ENCODE assay signal across 14 cellular contexts in the genomic region with DNA sequence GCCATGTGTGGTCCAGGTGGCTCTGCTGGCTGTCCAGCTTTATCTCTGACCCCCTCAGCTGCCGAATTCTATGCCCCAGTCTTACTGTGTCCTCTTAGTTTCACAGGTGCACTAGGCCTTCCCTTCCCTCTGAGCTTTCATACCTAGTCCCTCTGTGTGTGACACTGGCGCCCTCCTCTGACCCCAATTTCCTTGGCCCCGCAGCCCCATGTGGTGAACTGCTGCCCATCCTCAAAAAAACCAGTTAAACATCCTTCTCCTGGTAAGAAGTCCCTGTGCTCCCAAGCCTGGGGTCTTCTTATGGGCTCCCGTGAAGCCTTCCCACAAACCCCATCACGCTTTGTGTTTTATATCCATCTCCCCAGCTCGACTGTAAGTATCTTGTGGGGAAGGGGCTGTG.
DNase-seq lines count a peak whose midpoint lies in the region; ATAC-seq and TF ChIP-seq lines count a peak whose summit lies in the region.
"Had no signal": no experiment of that assay in that cellular context is flagged by ENCODE, and none has a peak within 500 bp of the region (broad histone marks: within the 10 kb centered on the region; RNA-seq: fewer than 3 reads in every experiment).

No MANE protein-coding gene starts in this region.

- POLR2A ChIA-PET in OCI-LY7 (lab: Charles Lee) = no interaction called here

- H3K36me3 ChIP-seq in right atrium auricular region (no peaks in the 10 kb centered on the region), OCI-LY7 (ENCODE audit: insufficient read depth, low read length) (no peaks in the 10 kb centered on the region)
- H3K36me3 ChIP-seq: BLaER1 treated with 17β-estradiol and CSF1 and Interleukin-3, amounts not matched to agents 10 nM and 100 nM had no signal

- no peak for ATAC-seq in Right ventricle myocardium superior (ENCODE audit: poor library complexity)
- ATAC-seq in GM18907 (IDR thresholded peaks at IDR 0.05; ENCODE audit: unreplicated experiment) = no peak
- ATAC-seq: effector memory CD8-positive, alpha-beta T cell had no signal

- H4K20me1 ChIP-seq in OCI-LY7 (ENCODE audit: insufficient read depth, low read length) = no peaks in the 10 kb centered on the region
- H4K20me1 ChIP-seq: BLaER1 treated with 17β-estradiol and CSF1 and Interleukin-3, amounts not matched to agents 10 nM and 100 nM had no signal

- H3K9me2 ChIP-seq in OCI-LY7 (ENCODE audit: insufficient read depth, low read length) = no peaks in the 10 kb centered on the region

- no peak for TF ChIP-seq CTCF in right atrium auricular region (IDR thresholded peaks at IDR 0.05)
- TF ChIP-seq CTCF in OCI-LY7 (conservative IDR thresholded peaks at IDR 0.05; ENCODE audit: low read length) = 0 out of 2 replicates have a peak, but pooled peaks have one; percentile 26

- no peaks in the 10 kb centered on the region for H3K9me3 ChIP-seq in right atrium auricular region
- H3K9me3 ChIP-seq in OCI-LY7 (ENCODE audit: low read length) = no peaks in the 10 kb centered on the region
- H3K9me3 ChIP-seq: BLaER1 treated with 17β-estradiol and CSF1 and Interleukin-3, amounts not matched to agents 10 nM and 100 nM had no signal

- intact Hi-C loops in Right ventricle myocardium superior (cut with DNase I) (loop anchor here (10.0 kb wide), 1 partner anchor 72 kb away; no protein-coding TSS in a partner anchor), OCI-LY7 (cut with micrococcal nuclease; ENCODE audit: unreplicated experiment) (no loop called here)

- no peak overlapping the region for H3K4me2 ChIP-seq in OCI-LY7 (ENCODE audit: low read length)

- no peaks in the 10 kb centered on the region for H3K79me2 ChIP-seq in OCI-LY7 (ENCODE audit: insufficient read depth, low read depth, low read length)

- CTCF ChIA-PET in OCI-LY7 (lab: Charles Lee; ENCODE audit: unreplicated experiment) = no interaction called here

- no TSS peak for BruUV-seq in OCI-LY7 (replicated peaks; lab: Mats Ljungman, UMichigan)

- DNase-seq in right atrium auricular region (ENCODE audit: low spot score) = no peak
- DNase-seq in Right ventricle myocardium superior = no peak
- no peak for DNase-seq in OCI-LY7 (ENCODE audit: low spot score)
- DNase-seq in iPS DF 4.7 (ENCODE audit: extremely low read depth, low spot score) = peak; percentile 14
- no peak for DNase-seq in activated CD8-positive, alpha-beta memory T cell treated with anti-CD3 and anti-CD28 coated beads for 24 hours
- DNase-seq in pons (ENCODE audit: low spot score) = no peak
- DNase-seq: activated naive CD4-positive, alpha-beta T cell treated with anti-CD3 and anti-CD28 coated beads, Interleukin-2, amount 10 ng/mL, durations not matched to agents 7 days and 5 days; effector memory CD8-positive, alpha-beta T cell; NCI-H1105; NCI-H446 treated with DMSO at 0.1 percent for 48 hours; stimulated activated CD4-positive, alpha-beta T cell treated with anti-CD3 and anti-CD28 coated beads, Interleukin-1b, Interleukin-23, amount 100 ng/mL, for 48 hours; stimulated activated CD8-positive, alpha-beta memory T cell treated with anti-CD3 and anti-CD28 coated beads, Interleukin-4, amount 100 ng/mL, for 48 hours had no signal

- H3K4me1 ChIP-seq in right atrium auricular region (peaks cover 0 to 38% of the 10 kb centered on the region in 2 donors), OCI-LY7 (ENCODE audit: insufficient read depth, low read length, poor library complexity, severe bottlenecking) (no peaks in the 10 kb centered on the region)

- H3K4me3 ChIP-seq in right atrium auricular region (no peak overlapping the region), OCI-LY7 (ENCODE audit: low read depth, low read length, poor library complexity, severe bottlenecking) (no peak overlapping the region)
- H3K4me3 ChIP-seq: BLaER1 treated with 17β-estradiol and CSF1 and Interleukin-3, amounts not matched to agents 10 nM and 100 nM had no signal

- H3K27ac ChIP-seq in right atrium auricular region (peak overlapping the region; percentile 83 to 87), OCI-LY7 (ENCODE audit: low read depth, low read length, poor library complexity, severe bottlenecking) (no peak overlapping the region)
- H3K27ac ChIP-seq: BLaER1 treated with 17β-estradiol and CSF1 and Interleukin-3, amounts not matched to agents 10 nM and 100 nM had no signal

- no peaks in the 10 kb centered on the region for H3K27me3 ChIP-seq in right atrium auricular region
- H3K27me3 ChIP-seq: BLaER1 treated with 17β-estradiol and CSF1 and Interleukin-3, amounts not matched to agents 10 nM and 100 nM had no signal

- no peak overlapping the region for H2AFZ ChIP-seq in OCI-LY7 (ENCODE audit: low read length)
